ENCODE assay signal across 1 cellular context in the genomic region with DNA sequence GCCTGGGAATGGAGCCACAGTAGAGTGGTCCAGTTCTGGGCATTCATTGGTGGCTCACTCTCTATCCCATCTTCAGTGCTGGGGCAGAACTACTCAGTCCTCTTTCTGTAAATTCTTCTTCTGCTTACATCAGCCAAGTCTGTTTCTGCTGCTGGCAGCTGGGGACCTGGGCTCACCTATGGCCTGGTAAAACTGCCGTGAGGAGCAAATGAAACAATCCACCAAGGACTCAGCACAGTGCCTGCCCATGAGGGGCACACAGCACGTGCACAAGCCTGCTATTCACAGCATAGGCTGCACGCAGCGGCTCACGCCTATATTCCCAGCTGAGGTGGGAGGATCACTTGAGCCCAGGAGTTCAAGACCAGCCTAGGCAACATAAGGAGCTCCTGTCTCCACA.
TF ChIP-seq lines count a peak whose summit lies in the region.

No MANE protein-coding gene starts in this region.

TF ChIP-seq in H1, 55 proteins besides CTCF, POLR2A, EP300 and RAD21 (continued from another document):
- TF ChIP-seq FOSL1 (IDR thresholded peaks at IDR 0.05; ENCODE audit: insufficient read depth, low read depth, low read length) = no peak
